ENCODE assay signal across 11 cellular contexts in genomic region chr3:186990878-186991308, GRCh38.
DNase-seq lines count a peak whose midpoint lies in the region; ATAC-seq and TF ChIP-seq lines count a peak whose summit lies in the region.
"Had no signal": no experiment of that assay in that cellular context is flagged by ENCODE, and none has a peak within 500 bp of the region (broad histone marks: within the 10 kb centered on the region; RNA-seq: fewer than 3 reads in every experiment).

No MANE protein-coding gene starts in this region.

- H3K9me3 Mint-ChIP-seq in activated naive CD4-positive, alpha-beta T cell treated with anti-CD3 and anti-CD28 coated beads for 36 hours = no peaks in the 10 kb centered on the region

- in situ Hi-C loops in astrocyte of the spinal cord (cut with HindIII; ENCODE audit: low sequenced_read_pairs) = no loop called here

- no peak for TF ChIP-seq POLR2A in testis (IDR thresholded peaks at IDR 0.05)

- H3K27me3 ChIP-seq in left lung = no peaks in the 10 kb centered on the region
- no peaks in the 10 kb centered on the region for H3K27me3 ChIP-seq in testis

- no peaks in the 10 kb centered on the region for H3K36me3 ChIP-seq in left lung
- no peaks in the 10 kb centered on the region for H3K36me3 ChIP-seq in testis (ENCODE audit: low read depth, missing control alignments)

- CTCF ChIA-PET in activated naive CD4-positive, alpha-beta T cell treated with anti-CD3 and anti-CD28 coated beads for 36 hours (lab: Charles Lee) = interaction anchor here (0.7 kb wide), 1 partner anchor 45 kb away, joined by 3 read pairs; no protein-coding TSS in a partner anchor

- peak overlapping the region; percentile 34 for H3K27ac Mint-ChIP-seq in activated naive CD4-positive, alpha-beta T cell treated with anti-CD3 and anti-CD28 coated beads for 36 hours

- ATAC-seq in left lung (peak; percentile 34), GM18517 (IDR thresholded peaks at IDR 0.05; ENCODE audit: unreplicated experiment) (no peak), HG03135 (IDR thresholded peaks at IDR 0.05; ENCODE audit: unreplicated experiment) (no peak)

- peaks cover 33% of the 10 kb centered on the region for H3K36me3 Mint-ChIP-seq in activated naive CD4-positive, alpha-beta T cell treated with anti-CD3 and anti-CD28 coated beads for 36 hours (ENCODE audit: low read depth)

- H3K27ac ChIP-seq in left lung (peak overlapping the region in 1 of 2 donors; percentile 57), testis (no peak overlapping the region)
- H3K27ac ChIP-seq: SK-N-MC had no signal

- WGBS in testis, 2 donors = 86 to 89% methylated on average over 5 of the region's 5 CpGs

- no peak overlapping the region for H3K4me3 Mint-ChIP-seq in activated naive CD4-positive, alpha-beta T cell treated with anti-CD3 and anti-CD28 coated beads for 36 hours

- intact Hi-C loops in activated naive CD4-positive, alpha-beta T cell treated with anti-CD3 and anti-CD28 coated beads for 36 hours (cut with micrococcal nuclease) = no loop called here
- intact Hi-C loops in left lung (cut with DNase I) (no loop called here), testis (cut with DNase I; ENCODE audit: low total_unique reads) (no loop called here)

- peaks cover 61% of the 10 kb centered on the region for H3K4me1 Mint-ChIP-seq in activated naive CD4-positive, alpha-beta T cell treated with anti-CD3 and anti-CD28 coated beads for 36 hours (ENCODE audit: low read depth)

- H3K4me3 ChIP-seq in astrocyte of the spinal cord (ENCODE audit: low read depth, low read length) (no peak overlapping the region), left lung (no peak overlapping the region), testis (no peak overlapping the region)
- H3K4me3 ChIP-seq: SK-N-MC had no signal

- H3K9me3 ChIP-seq in left lung = no peaks in the 10 kb centered on the region
- no peaks in the 10 kb centered on the region for H3K9me3 ChIP-seq in testis

- H3K27me3 Mint-ChIP-seq in activated naive CD4-positive, alpha-beta T cell treated with anti-CD3 and anti-CD28 coated beads for 36 hours (ENCODE audit: low read depth) = no peaks in the 10 kb centered on the region

- no peak for DNase-seq in activated naive CD4-positive, alpha-beta T cell treated with anti-CD3 and anti-CD28 coated beads for 36 hours
- DNase-seq in activated naive CD4-positive, alpha-beta T cell treated with anti-CD3 and anti-CD28 coated beads, Interleukin-2, amount 50 U/mL, for 16 hours = no peak
- DNase-seq in astrocyte of the spinal cord (ENCODE audit: low read depth, low spot score) (peak; percentile 76), left lung (no peak), testis (peak; percentile 60), SIG-M5 (lab: John Stamatoyannopoulos, UW) (no peak)
- DNase-seq: ACHN; stimulated activated CD4-positive, alpha-beta T cell treated with anti-CD3 and anti-CD28 coated beads, Interleukin-4, amount 100 ng/mL, for 1 hour had no signal

- no peak for TF ChIP-seq CTCF in astrocyte of the spinal cord (IDR thresholded peaks at IDR 0.05; ENCODE audit: low read depth, low read length)
- no peak for TF ChIP-seq CTCF in left lung (IDR thresholded peaks at IDR 0.05)
- no peak for TF ChIP-seq CTCF in testis (IDR thresholded peaks at IDR 0.05)

- H3K4me1 ChIP-seq in left lung = peaks cover 0 to 41% of the 10 kb centered on the region in 2 donors
- no peaks in the 10 kb centered on the region for H3K4me1 ChIP-seq in testis

Comparison
In these comparisons a context has a peak if more than half of its experiments do, and no peak if none do; other contexts are left out.
1. DNase-seq: peak in astrocyte of the spinal cord (single experiment) and testis (single experiment); none in activated naive CD4-positive, alpha-beta T cell treated with anti-CD3 and anti-CD28 coated beads for 36 hours (single experiment), activated naive CD4-positive, alpha-beta T cell treated with anti-CD3 and anti-CD28 coated beads, Interleukin-2, amount 50 U/mL, for 16 hours (single experiment), left lung (0 of 2) and SIG-M5 (single experiment).